ENCODE assay signal across 21 cellular contexts in genomic region chr6:159609813-159610212, GRCh38.
A peak's percentile ranks its signal among the peaks of the same experiment; 100 is the strongest.
DNase-seq lines count a peak whose midpoint lies in the region; ATAC-seq and TF ChIP-seq lines count a peak whose summit lies in the region.
"Had no signal": no experiment of that assay in that cellular context is flagged by ENCODE, and none has a peak within 500 bp of the region (broad histone marks: within the 10 kb centered on the region; RNA-seq: fewer than 3 reads in every experiment).

No MANE protein-coding gene starts in this region.

- ATAC-seq in Right ventricle myocardium inferior (peak; percentile 91), left ventricle myocardium superior (peak; percentile 94), HG02970 (IDR thresholded peaks at IDR 0.05; ENCODE audit: low FRiP score, unreplicated experiment) (no peak)
- ATAC-seq: GM12878 had no signal

- no peaks in the 10 kb centered on the region for H3K4me1 ChIP-seq in right atrium auricular region
- no peaks in the 10 kb centered on the region for H3K4me1 ChIP-seq in tibial artery
- H3K4me1 ChIP-seq: Caco-2, SJSA1 had no signal

- TF ChIP-seq CTCF in right atrium auricular region (IDR thresholded peaks at IDR 0.05): no peak
- TF ChIP-seq CTCF in tibial artery (IDR thresholded peaks at IDR 0.05): no peak

- H3K9me3 ChIP-seq in right atrium auricular region: peaks cover 0 to 8% of the 10 kb centered on the region in 2 donors
- peaks cover 0 to 3% (median 0%) of the 10 kb centered on the region in 3 donors for H3K9me3 ChIP-seq in tibial artery
- H3K9me3 ChIP-seq: Caco-2, SJSA1 had no signal

- H3K36me3 ChIP-seq in right atrium auricular region (no peaks in the 10 kb centered on the region), tibial artery (no peaks in the 10 kb centered on the region)
- H3K36me3 ChIP-seq: SJSA1 had no signal

- H3K27ac ChIP-seq in right atrium auricular region (no peak overlapping the region), tibial artery (no peak overlapping the region)
- H3K27ac ChIP-seq: 22Rv1, PC-9, SJSA1 had no signal

- DNase-seq in Right ventricle myocardium inferior (ENCODE audit: missing footprints) (no peak), right atrium auricular region (ENCODE audit: low spot score) (no peak), fibroblast of gingiva (ENCODE audit: low read depth) (peak; percentile 90), left ventricle myocardium superior (peak; percentile 37), tibial artery (no peak), NCI-H446 (lab: John Stamatoyannopoulos, UW) (no peak), putamen (ENCODE audit: low spot score) (no peak)
- DNase-seq: Caco-2; CD4-positive, alpha-beta T cell; DMS153; GF-D8; HCEC 1CT; NCI-H1092 treated with DMSO at 0.1 percent for 48 hours; NCI-H2081; NCI-H510A treated with DMSO at 0.1 percent for 48 hours; PC-9 had no signal

- H3K4me3 ChIP-seq in right atrium auricular region: no peak overlapping the region
- H3K4me3 ChIP-seq in tibial artery: no peak overlapping the region
- H3K4me3 ChIP-seq: GM12878, GM23338, PC-9, SJSA1 had no signal

- H3K27me3 ChIP-seq in right atrium auricular region (no peaks in the 10 kb centered on the region), tibial artery (no peaks in the 10 kb centered on the region)
- H3K27me3 ChIP-seq: SJSA1 had no signal

- intact Hi-C loops in Right ventricle myocardium inferior (cut with DNase I): no loop called here
- intact Hi-C loops in left ventricle myocardium superior (cut with micrococcal nuclease): no loop called here
- intact Hi-C loops in tibial artery (cut with DNase I; ENCODE audit: low total_unique reads): no loop called here

Comparison
In these comparisons a context has a peak if more than half of its experiments do, and no peak if none do; other contexts are left out.
1. DNase-seq: peak in fibroblast of gingiva (single experiment) and left ventricle myocardium superior (single experiment); none in Right ventricle myocardium inferior (single experiment), right atrium auricular region (single experiment), tibial artery (0 of 2), NCI-H446 (0 of 2) and putamen (single experiment).